ENCODE assay signal across 8 cellular contexts in the genomic region with DNA sequence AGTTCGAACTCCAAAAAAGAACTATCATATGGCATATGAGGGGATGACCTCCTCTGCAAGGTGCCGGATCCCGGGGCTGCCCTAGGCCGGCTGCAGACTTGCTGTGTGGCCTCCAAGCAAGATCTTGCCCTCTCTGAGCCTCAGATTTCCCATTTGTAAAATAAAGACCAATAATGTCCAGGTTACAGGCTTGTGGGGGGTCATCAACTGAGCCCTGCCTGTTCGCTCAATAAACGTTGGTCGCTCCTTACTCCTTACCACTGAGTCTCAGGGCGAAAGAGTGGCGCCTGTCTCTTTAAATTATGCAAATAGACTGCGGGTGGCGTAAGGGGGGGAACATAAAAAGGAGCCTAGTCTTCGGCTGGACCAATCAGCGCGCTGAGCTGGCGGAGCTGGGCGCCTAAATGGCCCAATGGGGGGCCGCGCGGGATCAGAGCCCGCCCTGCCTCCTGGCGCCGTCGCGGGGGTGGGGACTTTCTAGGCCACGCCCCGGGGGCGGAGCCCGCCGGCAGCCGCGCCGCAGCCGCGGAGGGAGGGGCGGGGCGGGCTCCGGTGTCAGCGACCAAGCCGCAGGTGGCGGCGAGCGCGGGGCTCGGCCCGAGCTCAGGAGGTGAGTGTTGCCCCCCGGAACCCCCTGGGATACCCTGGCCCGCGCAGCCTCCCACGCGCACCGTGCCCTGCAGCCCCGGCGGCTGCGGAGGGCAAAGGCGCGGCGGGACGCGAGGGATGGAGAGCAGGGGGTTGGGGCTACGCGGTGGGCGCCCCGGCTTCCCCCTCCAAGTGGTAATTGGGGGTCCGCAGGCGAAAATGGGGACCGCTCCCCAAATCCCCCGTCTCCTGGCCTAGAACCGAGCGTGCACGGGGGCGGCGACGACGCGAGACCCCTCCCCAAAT. TPM values are rescaled to one million over a fixed set of nuclear protein-coding genes. Genes with fewer than 3 reads are reported as not detected.
DNase-seq lines count a peak whose midpoint lies in the region; ATAC-seq, FAIRE-seq and TF ChIP-seq lines count a peak whose summit lies in the region.

No MANE protein-coding gene starts in this region.

- ATAC-seq in gastroesophageal sphincter, result peak; percentile 99

- H3K4me3 ChIP-seq in SJSA1 (peak overlapping the region; percentile 35), gastroesophageal sphincter (peak overlapping the region; percentile 16 to 54), neutrophil (ENCODE audit: low read depth in 1 of 2, low read length in 1 of 2) (peak overlapping the region; percentile 93)

- no peak for TF ChIP-seq POLR2A in gastroesophageal sphincter (IDR thresholded peaks at IDR 0.05)

- TF ChIP-seq EP300 in gastroesophageal sphincter (IDR thresholded peaks at IDR 0.05), result no peak

- CTCF ChIA-PET in HEK293T (lab: Yijun Ruan, JAX), result interaction anchor here (0.5 kb wide), 1 partner anchor 38 kb away, joined by 4 read pairs; no protein-coding TSS in a partner anchor

- WGBS in gastroesophageal sphincter (ENCODE audit: low coverage in 1 of 2), 2 donors, result 6 to 17% methylated on average over 7 to 14 of the region's 75 CpGs

- DNase-seq in HEK293T (ENCODE audit: extremely low spot score) (peak; percentile 98), MV-4-11 (lab: John Stamatoyannopoulos, UW) (peak; percentile 98), SJSA1 (ENCODE audit: low read depth in 1 of 2, low spot score in 2 of 2) (peak; percentile 84 to 93), substantia nigra (lab: John Stamatoyannopoulos, UW) (peak; percentile 51 to 99 (median 95))
- peak; percentile 95 for DNase-seq in activated naive CD4-positive, alpha-beta T cell treated with Interleukin-2 at 50 U/mL for 16 hours

- POLR2A ChIA-PET in HEK293T (lab: Yijun Ruan, JAX), result no interaction called here

- peak; percentile 78 for FAIRE-seq in G401.6 (lab: Jason Lieb, UNC)

- peaks cover 10% of the 10 kb centered on the region for H3K4me1 ChIP-seq in SJSA1 (replicated peaks)
- H3K4me1 ChIP-seq in gastroesophageal sphincter, result peaks cover 0 to 17% (median 0%) of the 10 kb centered on the region in 3 donors
- peaks cover 47 to 52% of the 10 kb centered on the region in 2 experiments for H3K4me1 ChIP-seq in neutrophil (ENCODE audit: control insufficient read depth in 1 of 2, insufficient read depth in 1 of 2, low read depth in 1 of 2, low read length in 1 of 2)

- no peak overlapping the region for H3K27ac ChIP-seq in SJSA1
- H3K27ac ChIP-seq in gastroesophageal sphincter, result peak overlapping the region in 1 of 4 donors; percentile 43
- peak overlapping the region; percentile 96 for H3K27ac ChIP-seq in neutrophil
- H3K27ac ChIP-seq in substantia nigra (ENCODE audit: low read depth, low read length, poor library complexity, severe bottlenecking), result peak overlapping the region; percentile 92

- H3K36me3 ChIP-seq in SJSA1, result no peaks in the 10 kb centered on the region
- no peaks in the 10 kb centered on the region for H3K36me3 ChIP-seq in gastroesophageal sphincter
- no peaks in the 10 kb centered on the region for H3K36me3 ChIP-seq in neutrophil

- TF ChIP-seq CTCF in gastroesophageal sphincter (IDR thresholded peaks at IDR 0.05) (peak in 1 of 4 experiments; percentile 6), neutrophil (IDR thresholded peaks at IDR 0.05) (peak; percentile 25)

- no peaks in the 10 kb centered on the region for H3K9me3 ChIP-seq in SJSA1 (replicated peaks)
- no peaks in the 10 kb centered on the region for H3K9me3 ChIP-seq in gastroesophageal sphincter
- H3K9me3 ChIP-seq in neutrophil, result no peaks in the 10 kb centered on the region

- peaks cover 6% of the 10 kb centered on the region; the same call in 1 of the 2 replicates for H3K27me3 ChIP-seq in SJSA1 (replicated peaks)
- no peaks in the 10 kb centered on the region for H3K27me3 ChIP-seq in gastroesophageal sphincter
- no peaks in the 10 kb centered on the region for H3K27me3 ChIP-seq in neutrophil

TF ChIP-seq in HEK293T, 16 proteins besides CTCF, POLR2A, EP300 and RAD21:
- TF ChIP-seq CTBP1 (IDR thresholded peaks at IDR 0.05; ENCODE audit: borderline replicate concordance) (no peak), HDGF (IDR thresholded peaks at IDR 0.05; ENCODE audit: borderline replicate concordance) (no peak), FOXM1 (IDR thresholded peaks at IDR 0.05; ENCODE audit: borderline replicate concordance) (peak; percentile 68; the same call in 1 of the 2 replicates)
- TF ChIP-seq, protein P1, sequence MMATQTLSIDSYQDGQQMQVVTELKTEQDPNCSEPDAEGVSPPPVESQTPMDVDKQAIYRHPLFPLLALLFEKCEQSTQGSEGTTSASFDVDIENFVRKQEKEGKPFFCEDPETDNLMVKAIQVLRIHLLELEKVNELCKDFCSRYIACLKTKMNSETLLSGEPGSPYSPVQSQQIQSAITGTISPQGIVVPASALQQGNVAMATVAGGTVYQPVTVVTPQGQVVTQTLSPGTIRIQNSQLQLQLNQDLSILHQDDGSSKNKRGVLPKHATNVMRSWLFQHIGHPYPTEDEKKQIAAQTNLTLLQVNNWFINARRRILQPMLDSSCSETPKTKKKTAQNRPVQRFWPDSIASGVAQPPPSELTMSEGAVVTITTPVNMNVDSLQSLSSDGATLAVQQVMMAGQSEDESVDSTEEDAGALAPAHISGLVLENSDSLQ (IDR thresholded peaks at IDR 0.05), result peak; percentile 48; the same call in 1 of the 2 replicates
TF ChIP-seq in HEK293T: peak in this region for 2.

RNA-seq across cellular contexts. Expression of a gene that starts 3.8 kb away (rescaled TPM):
- total RNA-seq in SJSA1 (2014; rRNA removed; shearing (Covaris generic)), result 0.63 TPM in 1 of 2 replicates, not detected in the other
- total RNA-seq in gastroesophageal sphincter, result 1 to 10 TPM; 1.1 to 4.1 (median 3.2) TPM

RNA-seq across cellular contexts. Expression of a gene that starts 28.2 kb away (rescaled TPM):
- 8.1 and 9.0 TPM in 2 replicates for total RNA-seq in SJSA1 (2014; rRNA removed; shearing (Covaris generic))
- 10 to 100 TPM; 18.8 to 47.3 (median 23.9) TPM for total RNA-seq in gastroesophageal sphincter

RNA-seq across cellular contexts. Expression of a gene that starts 47.5 kb away (rescaled TPM):
- not detected in 2 replicates for total RNA-seq in SJSA1 (2014; rRNA removed; shearing (Covaris generic))
- 1 to 10 TPM in 1 of 4 donors, not detected in 3; 4.7 TPM for total RNA-seq in gastroesophageal sphincter

RNA-seq across cellular contexts. Expression of a gene that starts 59.3 kb away (rescaled TPM):
- total RNA-seq in SJSA1 (2014; rRNA removed; shearing (Covaris generic)), result not detected in 2 replicates
- under 1 TPM; under 0.01 to 0.40 (median 0.15) TPM for total RNA-seq in gastroesophageal sphincter

Comparison
In these comparisons a context has a peak if more than half of its experiments do, and no peak if none do; other contexts are left out.
1. H3K4me3 ChIP-seq: peak in every context shown above with its lines; median percentile 93 in neutrophil; 35 in SJSA1; 35 in gastroesophageal sphincter.